Comparison of ENCODE assay signal across 1 cellular context in genomic region chr6:46044876-46045617, GRCh38.
TF ChIP-seq lines count a peak whose summit lies in the region.

No MANE protein-coding gene starts in this region.

TF ChIP-seq in K562, 482 proteins besides CTCF, POLR2A, EP300 and RAD21 (continued from another document):
- TF ChIP-seq SNAPC5 (CRISPR knock-in tag; IDR thresholded peaks at IDR 0.05): no peak
- peak; percentile 51 for TF ChIP-seq ATF3 (IDR thresholded peaks at IDR 0.05)
- no peak for TF ChIP-seq ATF3 (CRISPR knock-in tag; conservative IDR thresholded peaks at IDR 0.05)
TF ChIP-seq in K562: peak in this region for 2.
